8 cellular contexts compared by ENCODE assay signal in genomic region chr6:8481727-8482126, GRCh38. TPM values are rescaled to one million over a fixed set of nuclear protein-coding genes. Genes with fewer than 3 reads are reported as not detected.
DNase-seq lines count a peak whose midpoint lies in the region; ATAC-seq, FAIRE-seq and TF ChIP-seq lines count a peak whose summit lies in the region.
"Had no signal": no experiment of that assay in that cellular context is flagged by ENCODE, and none has a peak within 500 bp of the region (broad histone marks: within the 10 kb centered on the region; RNA-seq: fewer than 3 reads in every experiment).

No MANE protein-coding gene starts in this region.

- no peak overlapping the region for H3K9ac ChIP-seq in HCT116 (ENCODE audit: low read length)
- no peak overlapping the region for H3K9ac ChIP-seq in keratinocyte (ENCODE audit: control insufficient read depth, extremely low read depth, insufficient read depth, low read length)

- DNase-seq in HCT116 (ENCODE audit: low read depth, low spot score) (no peak), NCI-H82 (lab: John Stamatoyannopoulos, UW) (peak; percentile 50), keratinocyte (ENCODE audit: low read depth, low spot score) (no peak), prostate gland (ENCODE audit: low spot score) (no peak), cerebellum (ENCODE audit: low spot score) (no peak), NCI-H446 (lab: John Stamatoyannopoulos, UW) (no peak)

- H4K20me1 ChIP-seq in HCT116 (ENCODE audit: insufficient read depth) (no peaks in the 10 kb centered on the region), keratinocyte (ENCODE audit: control insufficient read depth, extremely low read depth, insufficient read depth, low read length) (no peaks in the 10 kb centered on the region)

- CTCF ChIA-PET in HCT116 (lab: Charles Lee) = no interaction called here

- intact Hi-C loops in HCT116 (cut with micrococcal nuclease) (no loop called here), prostate gland (cut with DNase I) (no loop called here)

- peak; percentile 15; the same call in 1 of the 2 replicates for TF ChIP-seq RAD21 in HCT116 (IDR thresholded peaks at IDR 0.05; ENCODE audit: low read depth)

- dilution Hi-C loops in keratinocyte (cut with MboI; ENCODE audit: extremely low pct_ligation_motif_present, low sequenced_read_pairs) = no loop called here

- POLR2A ChIA-PET in HCT116 (lab: Charles Lee) = no interaction called here

- H3K9me2 ChIP-seq in HCT116 (ENCODE audit: insufficient read depth) = no peaks in the 10 kb centered on the region

- TF ChIP-seq CTCF in HCT116 (IDR thresholded peaks at IDR 0.05 in 2 of 3, conservative IDR thresholded peaks at IDR 0.05 in 1 of 3; ENCODE audit: borderline replicate concordance in 1 of 3, insufficient read depth in 1 of 3, low read depth in 2 of 3, low read length in 2 of 3) (no peak), keratinocyte (optimal IDR thresholded peaks at IDR 0.05 in 1 of 3, IDR thresholded peaks at IDR 0.05 in 1 of 3, conservative IDR thresholded peaks at IDR 0.05 in 1 of 3; ENCODE audit: extremely low read depth in 1 of 3, insufficient read depth in 2 of 3, low read length in 3 of 3) (peak in 2 of 3 experiments; percentile 47 to 69), prostate gland (IDR thresholded peaks at IDR 0.05) (no peak)

- no peaks in the 10 kb centered on the region for H3K9me3 ChIP-seq in HCT116 (ENCODE audit: control insufficient read depth in 1 of 2, insufficient read depth in 1 of 2, low read depth in 1 of 2, low read length in 2 of 2)
- no peaks in the 10 kb centered on the region for H3K9me3 ChIP-seq in keratinocyte (ENCODE audit: control insufficient read depth, low read depth, low read length)
- no peaks in the 10 kb centered on the region for H3K9me3 ChIP-seq in prostate gland

- H3K79me2 ChIP-seq in HCT116 (ENCODE audit: insufficient read depth, low read length) = no peaks in the 10 kb centered on the region
- no peaks in the 10 kb centered on the region for H3K79me2 ChIP-seq in keratinocyte (ENCODE audit: control insufficient read depth, insufficient read depth, low read length)

- peak; percentile 87 for ATAC-seq in GM18498 (IDR thresholded peaks at IDR 0.05; ENCODE audit: unreplicated experiment)
- ATAC-seq in HCT116 = no peak

- H3K4me3 ChIP-seq in HCT116 (replicated peaks in 1 of 2; ENCODE audit: low read depth in 1 of 2, low read length in 2 of 2) = no peak overlapping the region
- H3K4me3 ChIP-seq in keratinocyte (ENCODE audit: control insufficient read depth in 2 of 3, extremely low read depth in 1 of 3, insufficient read depth in 2 of 3, low read depth in 1 of 3, low read length in 3 of 3) = no peak overlapping the region
- H3K4me3 ChIP-seq in prostate gland = no peak overlapping the region

- no peak overlapping the region for H3K4me2 ChIP-seq in HCT116 (ENCODE audit: low read length)
- H3K4me2 ChIP-seq in keratinocyte (ENCODE audit: control insufficient read depth, extremely low read depth, insufficient read depth, low read depth, low read length) = no peak overlapping the region

- 54% methylated on average over 2 of the region's 2 CpGs for WGBS in prostate gland

- H3K4me1 ChIP-seq in HCT116 (ENCODE audit: control insufficient read depth in 1 of 2, insufficient read depth in 2 of 2, low read length in 2 of 2) (no peaks in the 10 kb centered on the region), keratinocyte (ENCODE audit: control insufficient read depth, extremely low read depth, insufficient read depth, low read length) (no peaks in the 10 kb centered on the region), prostate gland (replicated peaks) (no peaks in the 10 kb centered on the region)

- BruUV-seq in HCT116 (replicated peaks; lab: Mats Ljungman, UMichigan) = no TSS peak

- H3K27me3 ChIP-seq in HCT116 (ENCODE audit: insufficient read depth, low read length) = no peaks in the 10 kb centered on the region
- H3K27me3 ChIP-seq in keratinocyte (ENCODE audit: control insufficient read depth, extremely low read depth, insufficient read depth, low read length) = no peaks in the 10 kb centered on the region
- H3K27me3 ChIP-seq in prostate gland (replicated peaks; ENCODE audit: insufficient read depth) = no peaks in the 10 kb centered on the region

- TF ChIP-seq POLR2A in HCT116 (IDR thresholded peaks at IDR 0.05; ENCODE audit: borderline replicate concordance, extremely low read depth, insufficient read depth, insufficient read length) = no peak
- TF ChIP-seq POLR2A in prostate gland (IDR thresholded peaks at IDR 0.05) = no peak

- H3K9me1 ChIP-seq in keratinocyte (ENCODE audit: control insufficient read depth, extremely low read depth, insufficient read depth, low read length) = no peaks in the 10 kb centered on the region

- RAD21 ChIA-PET in HCT116 (lab: Charles Lee; ENCODE audit: low non-redundant PET in 1 of 2, low total read pairs in 2 of 2, uncharacterized antibody in 2 of 2, unreplicated experiment in 2 of 2) = no interaction called here

- H3K27ac ChIP-seq in HCT116 (ENCODE audit: low read depth, low read length) = no peak overlapping the region
- H3K27ac ChIP-seq in keratinocyte (ENCODE audit: control insufficient read depth, insufficient read depth, low read length) = no peak overlapping the region
- no peak overlapping the region for H3K27ac ChIP-seq in prostate gland

- no peak for FAIRE-seq in keratinocyte (lab: Jason Lieb, UNC)
- FAIRE-seq: colon had no signal

- no peak overlapping the region for H2AFZ ChIP-seq in HCT116 (ENCODE audit: low read depth, low read length, poor library complexity, severe bottlenecking)
- H2AFZ ChIP-seq in keratinocyte (ENCODE audit: control insufficient read depth, low read length) = no peak overlapping the region

- H3K36me3 ChIP-seq in HCT116 (ENCODE audit: control insufficient read depth in 1 of 2, insufficient read depth in 2 of 2, low read length in 2 of 2) = no peaks in the 10 kb centered on the region
- H3K36me3 ChIP-seq in keratinocyte (ENCODE audit: control insufficient read depth in 2 of 2, extremely low read depth in 1 of 2, insufficient read depth in 2 of 2, low read length in 2 of 2) = no peaks in the 10 kb centered on the region
- H3K36me3 ChIP-seq in prostate gland = no peaks in the 10 kb centered on the region

TF ChIP-seq in HCT116, 20 proteins besides CTCF, POLR2A, EP300 and RAD21:
- no peak for TF ChIP-seq EZH2 (IDR thresholded peaks at IDR 0.05)

RNA-seq across cellular contexts. Expression of gene SLC35B3, which starts 46.4 kb away (rescaled TPM):
- total RNA-seq in HCT116 (2021; ENCODE audit: unreplicated experiment) (8.6 TPM), prostate gland (10 to 100 TPM; 12.3 to 16.9 TPM), cerebellum (11.4 TPM)
- polyA plus RNA-seq in HCT116 (2012) = 5.8 and 7.8 TPM in 2 replicates
- 17.5 to 30.6 TPM (median 22.0 TPM) in 3 replicates for polyA plus RNA-seq in keratinocyte
- 12.6 TPM for polyA plus RNA-seq in keratinocyte (2011; ENCODE audit: low read depth)
- polyA plus RNA-seq in keratinocyte (2011; cell fraction: cytosol; rRNA removed) = 17.8 and 29.4 TPM in 2 replicates
- 20.5 and 25.5 TPM in 2 replicates for polyA plus RNA-seq in keratinocyte (2011; cell fraction: nucleus; rRNA removed)
- 13.4 and 21.2 TPM in 2 replicates for polyA plus RNA-seq in keratinocyte (2012; ENCODE audit: low replicate concordance)
- 4.3 to 16.9 TPM (median 8.6 TPM) in 3 replicates for polyA minus RNA-seq in keratinocyte
- 9.6 TPM for polyA minus RNA-seq in keratinocyte (2011; cell fraction: cytosol; rRNA and poly(A)+ RNA removed)
- 7.6 and 13.6 TPM in 2 replicates for polyA minus RNA-seq in keratinocyte (2011; cell fraction: nucleus; rRNA and poly(A)+ RNA removed)

Comparison
In these comparisons a context has a peak if more than half of its experiments do, and no peak if none do; other contexts are left out.
1. CTCF ChIP-seq: peak in keratinocyte (2 of 3); none in HCT116 (0 of 3) and prostate gland (0 of 4).